ENCODE assay signal across 20 cellular contexts in the genomic region with DNA sequence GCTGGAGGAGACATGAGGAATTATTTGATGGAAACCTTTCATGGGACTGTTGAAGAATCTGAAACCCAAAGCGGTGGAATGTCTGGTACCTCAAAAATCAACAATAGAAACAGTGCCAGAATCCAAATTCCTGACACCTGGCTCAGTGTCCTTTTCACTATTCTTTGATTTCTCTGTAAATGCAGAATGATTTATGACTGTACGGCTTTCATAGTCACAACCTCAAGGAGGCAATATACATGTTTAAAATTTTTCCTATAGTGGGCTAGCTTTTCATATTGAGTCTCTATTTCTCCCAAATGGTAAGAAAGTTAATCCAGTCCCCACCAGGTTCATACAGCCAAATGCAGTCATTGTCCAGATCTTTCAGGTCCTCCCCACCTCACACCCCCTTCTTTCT.
"Had no signal": no experiment of that assay in that cellular context is flagged by ENCODE, and none has a peak within 500 bp of the region (broad histone marks: within the 10 kb centered on the region; RNA-seq: fewer than 3 reads in every experiment).

No MANE protein-coding gene starts in this region.

- H3K27ac ChIP-seq: SJSA1, SK-N-MC had no signal

- DNase-seq: Karpas-422, KG1, MM.1S, NCI-H1092 treated with DMSO at 0.1 percent for 48 hours, NCI-H1436, NCI-H187, NCI-H2029, NCI-H2081 treated with DMSO at 0.1 percent for 48 hours, NCI-H2171, NCI-H226, NCI-H446, NCI-H510A, NCI-H524 treated with DMSO at 0.1 percent for 48 hours, NCI-H69, NCI-H774, Right ventricle myocardium superior, RPMI8226, SIG-M5 had no signal

- H3K4me3 ChIP-seq: SJSA1, SK-N-MC had no signal

- H3K27me3 ChIP-seq: SJSA1 had no signal

- H3K36me3 ChIP-seq: SJSA1 had no signal

- H3K9me3 ChIP-seq: SJSA1 had no signal
